In the genomic region with DNA sequence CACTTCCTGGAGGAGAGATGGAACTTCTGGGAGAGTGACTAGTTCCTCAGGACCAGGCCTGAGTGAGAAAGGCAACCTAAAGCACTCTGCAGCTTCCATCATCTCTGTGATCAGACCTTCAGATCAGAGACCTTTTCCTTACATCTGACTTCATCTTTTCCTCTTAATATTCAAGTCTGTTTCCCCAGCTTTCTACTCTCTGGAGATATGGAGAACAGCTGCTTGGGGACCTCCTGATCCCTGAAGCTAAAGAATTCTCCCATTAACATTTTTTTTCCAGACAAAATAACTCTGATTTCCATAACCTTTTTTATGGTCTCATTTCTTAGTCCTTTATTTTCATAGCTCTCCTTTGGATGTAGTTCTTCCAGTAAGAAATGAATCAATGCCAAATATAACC, we compare ENCODE assay signal across 1 cellular context.
TF ChIP-seq lines count a peak whose summit lies in the region.

No MANE protein-coding gene starts in this region.

TF ChIP-seq in IMR-90, 13 proteins besides CTCF, POLR2A, EP300 and RAD21 (continued from another document):
- no peak for TF ChIP-seq ELK1 (IDR thresholded peaks at IDR 0.05; ENCODE audit: borderline replicate concordance, low read depth, low read length)
